In the genomic region with DNA sequence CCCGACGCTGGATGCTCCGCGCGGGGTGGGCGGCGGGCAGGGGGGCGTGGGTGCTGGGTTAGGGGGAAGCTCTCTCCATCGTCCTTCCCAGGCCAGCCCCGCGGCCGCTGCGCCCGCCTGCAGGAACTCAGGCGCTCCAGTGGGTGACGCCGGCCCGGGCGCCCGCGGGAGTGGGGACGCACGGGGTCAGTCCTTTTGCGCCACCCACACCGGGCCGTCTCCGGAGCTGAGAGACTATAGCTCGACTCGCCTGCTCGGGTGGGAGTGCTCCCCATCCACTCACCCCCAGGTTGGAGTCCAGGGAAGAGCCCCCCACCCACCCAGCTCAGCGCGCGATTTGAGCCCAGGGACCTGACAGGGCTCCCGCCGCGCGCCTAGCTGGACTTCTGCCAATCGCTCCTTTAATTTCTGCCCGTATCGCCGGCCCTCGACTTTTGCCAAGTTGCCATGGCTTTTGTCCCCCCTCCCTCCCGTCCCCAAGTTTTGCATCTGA, we compare ENCODE assay signal across 11 cellular contexts.
DNase-seq lines count a peak whose midpoint lies in the region; ATAC-seq and TF ChIP-seq lines count a peak whose summit lies in the region.
"Had no signal": no experiment of that assay in that cellular context is flagged by ENCODE, and none has a peak within 500 bp of the region (broad histone marks: within the 10 kb centered on the region; RNA-seq: fewer than 3 reads in every experiment).

No MANE protein-coding gene starts in this region.

- H3K4me3 Mint-ChIP-seq in CD8-positive, alpha-beta memory T cell: no peak overlapping the region
- H3K4me3 Mint-ChIP-seq: activated CD4-positive, alpha-beta T cell treated with anti-CD3 and anti-CD28 coated beads, Interleukin-2, amount 10 ng/mL, durations not matched to agents 7 days and 5 days had no signal

- H3K9me3 Mint-ChIP-seq in CD8-positive, alpha-beta memory T cell: no peaks in the 10 kb centered on the region
- H3K9me3 Mint-ChIP-seq: activated CD4-positive, alpha-beta T cell treated with anti-CD3 and anti-CD28 coated beads, Interleukin-2, amount 10 ng/mL, durations not matched to agents 7 days and 5 days had no signal

- 1 to 2% methylated on average over 36 to 43 of the region's 43 CpGs for WGBS in lung, 2 donors
- 0 to 1% methylated on average over 28 to 29 of the region's 43 CpGs for WGBS in tibial nerve, 2 donors

- no peaks in the 10 kb centered on the region for H3K36me3 ChIP-seq in lung (ENCODE audit: control insufficient read depth in 2 of 2, insufficient read depth in 2 of 2, low read length in 2 of 2)
- no peaks in the 10 kb centered on the region for H3K36me3 ChIP-seq in tibial nerve
- H3K36me3 ChIP-seq in CD8-positive, alpha-beta memory T cell (ENCODE audit: insufficient read depth, low read length): no peaks in the 10 kb centered on the region

- DNase-seq in NCI-H2081 (lab: John Stamatoyannopoulos, UW): peak; percentile 1 to 14
- no peak for DNase-seq in NCI-H2081 treated with DMSO at 0.1 percent for 48 hours (lab: John Stamatoyannopoulos, UW)
- DNase-seq in choroid plexus epithelial cell (ENCODE audit: low read depth): no peak
- peak; percentile 48 for DNase-seq in lung (ENCODE audit: low spot score)
- no peak for DNase-seq in tibial nerve (ENCODE audit: low spot score in 2 of 2)
- DNase-seq in CD8-positive, alpha-beta memory T cell: no peak
- no peak for DNase-seq in foreskin melanocyte
- DNase-seq: activated CD4-positive, alpha-beta T cell treated with anti-CD3 and anti-CD28 coated beads, Interleukin-2, amount 10 ng/mL, durations not matched to agents 7 days and 5 days had no signal

- no peaks in the 10 kb centered on the region for H3K27me3 ChIP-seq in lung (ENCODE audit: control insufficient read depth, insufficient read depth)
- H3K27me3 ChIP-seq in tibial nerve: peaks cover 0 to 16% of the 10 kb centered on the region in 2 donors
- H3K27me3 ChIP-seq in CD8-positive, alpha-beta memory T cell (ENCODE audit: insufficient read depth, low read length, poor library complexity, severe bottlenecking): peaks cover 8% of the 10 kb centered on the region

- TF ChIP-seq CTCF in choroid plexus epithelial cell (conservative IDR thresholded peaks at IDR 0.05; ENCODE audit: low read depth, low read length) (no peak), lung (IDR thresholded peaks at IDR 0.05; ENCODE audit: control extremely low read depth, extremely low read depth) (no peak), tibial nerve (IDR thresholded peaks at IDR 0.05) (peak in 1 of 5 experiments; percentile 10)

- H3K4me1 Mint-ChIP-seq in CD8-positive, alpha-beta memory T cell: peaks cover 4 to 19% (median 5%) of the 10 kb centered on the region in 3 donors

- H3K4me3 ChIP-seq in choroid plexus epithelial cell (ENCODE audit: low read depth, low read length) (peak overlapping the region; percentile 20), lung (peak overlapping the region; percentile 43), tibial nerve (peak overlapping the region; percentile 37 to 62 (median 48))
- H3K4me3 ChIP-seq in CD8-positive, alpha-beta memory T cell (ENCODE audit: low read length): no peak overlapping the region

- POLR2A ChIA-PET in CD8-positive, alpha-beta memory T cell (lab: Charles Lee): no interaction called here

- H3K27ac ChIP-seq in lung (ENCODE audit: low read depth in 1 of 2, low read length in 1 of 2) (peak overlapping the region in 1 of 2 donors; percentile 23), tibial nerve (peak overlapping the region in 3 of 4 donors; percentile 20 to 68 (median 63))
- H3K27ac ChIP-seq in CD8-positive, alpha-beta memory T cell (ENCODE audit: low read depth, low read length): no peak overlapping the region
- H3K27ac ChIP-seq: epithelial cell of prostate, KMS-11 had no signal

- H3K27ac Mint-ChIP-seq in CD8-positive, alpha-beta memory T cell: no peak overlapping the region
- H3K27ac Mint-ChIP-seq: activated CD4-positive, alpha-beta T cell treated with anti-CD3 and anti-CD28 coated beads, Interleukin-2, amount 10 ng/mL, durations not matched to agents 7 days and 5 days had no signal

- peaks cover 34 to 46% of the 10 kb centered on the region in 2 donors for H3K27me3 Mint-ChIP-seq in CD8-positive, alpha-beta memory T cell

- CTCF ChIA-PET in CD8-positive, alpha-beta memory T cell (lab: Charles Lee): no interaction called here

- no peaks in the 10 kb centered on the region for H3K36me3 Mint-ChIP-seq in CD8-positive, alpha-beta memory T cell

- ATAC-seq in lung (ENCODE audit: insufficient read depth, low FRiP score) (no peak), GM18519 (IDR thresholded peaks at IDR 0.05; ENCODE audit: low FRiP score, unreplicated experiment) (no peak)

- peaks cover 3 to 20% of the 10 kb centered on the region in 2 donors for H3K4me1 ChIP-seq in lung (ENCODE audit: control insufficient read depth in 2 of 2, insufficient read depth in 2 of 2, low read length in 2 of 2)
- H3K4me1 ChIP-seq in tibial nerve: peaks cover 0 to 79% (median 17%) of the 10 kb centered on the region in 4 donors
- H3K4me1 ChIP-seq in CD8-positive, alpha-beta memory T cell (ENCODE audit: insufficient read depth, low read length): no peaks in the 10 kb centered on the region

- no peak for TF ChIP-seq POLR2A in tibial nerve (IDR thresholded peaks at IDR 0.05)

- TF ChIP-seq EP300 in tibial nerve (IDR thresholded peaks at IDR 0.05): no peak

- H3K9me3 ChIP-seq in lung (ENCODE audit: control insufficient read depth in 2 of 2, insufficient read depth in 1 of 2, low read length in 1 of 2) (no peaks in the 10 kb centered on the region), tibial nerve (no peaks in the 10 kb centered on the region)
- H3K9me3 ChIP-seq in CD8-positive, alpha-beta memory T cell (ENCODE audit: low read length): no peaks in the 10 kb centered on the region

Comparison
In these comparisons a context has a peak if more than half of its experiments do, and no peak if none do; other contexts are left out.
1. DNase-seq: peak in NCI-H2081 (2 of 2) and lung (single experiment); none in NCI-H2081 treated with DMSO at 0.1 percent for 48 hours (single experiment), choroid plexus epithelial cell (single experiment), tibial nerve (0 of 2), CD8-positive, alpha-beta memory T cell (0 of 5) and foreskin melanocyte (single experiment).